Comparison of ENCODE assay signal across 8 cellular contexts in genomic region chr14:52729925-52730707, GRCh38.
DNase-seq lines count a peak whose midpoint lies in the region; ATAC-seq and FAIRE-seq lines count a peak whose summit lies in the region.

Gene STYX (plus strand): TSS chr14:52730166. CDS start chr14:52730475, 309 bp downstream.

- FAIRE-seq in HTR-8/SVneo (lab: Jason Lieb, UNC), result peak; percentile 100

- H3K36me3 Mint-ChIP-seq in effector memory CD8-positive, alpha-beta T cell (ENCODE audit: insufficient read depth), result peaks cover 69% of the 10 kb centered on the region
- H3K36me3 Mint-ChIP-seq in memory B cell, result peaks cover 15% of the 10 kb centered on the region

- peak; percentile 91 for ATAC-seq in GM21381 (IDR thresholded peaks at IDR 0.05; ENCODE audit: unreplicated experiment)
- ATAC-seq in effector memory CD8-positive, alpha-beta T cell (replicated peaks), result peak; percentile 91
- peak; percentile 93 for ATAC-seq in memory B cell (ENCODE audit: low read depth)

- H3K4me3 Mint-ChIP-seq in effector memory CD8-positive, alpha-beta T cell, result peak within 1 kb of the TSS; percentile 93 to 95
- peak within 1 kb of the TSS; percentile 87 for H3K4me3 Mint-ChIP-seq in memory B cell

- H3K9me3 Mint-ChIP-seq in effector memory CD8-positive, alpha-beta T cell, result no peaks in the 10 kb centered on the region
- H3K9me3 Mint-ChIP-seq in memory B cell, result no peaks in the 10 kb centered on the region

- H3K27me3 Mint-ChIP-seq in effector memory CD8-positive, alpha-beta T cell, result no peaks in the 10 kb centered on the region
- H3K27me3 Mint-ChIP-seq in memory B cell, result no peaks in the 10 kb centered on the region

- peaks cover 16 to 29% of the 10 kb centered on the region in 2 donors for H3K4me1 Mint-ChIP-seq in effector memory CD8-positive, alpha-beta T cell (ENCODE audit: low read depth in 2 of 2)
- peaks cover 11% of the 10 kb centered on the region for H3K4me1 Mint-ChIP-seq in memory B cell

- DNase-seq in COR-L47 (lab: John Stamatoyannopoulos, UW) (peak; percentile 98), HTR-8/SVneo (ENCODE audit: insufficient read length, low spot score) (peak; percentile 97), NOMO-1 treated with DMSO at 0.1 percent for 48 hours (lab: John Stamatoyannopoulos, UW; ENCODE audit: unreplicated experiment) (peak; percentile 95), memory B cell (ENCODE audit: low spot score in 2 of 2) (peak; percentile 82 to 94)
- DNase-seq in activated CD8-positive, alpha-beta memory T cell treated with anti-CD3 and anti-CD28 coated beads for 4 hours (ENCODE audit: low read depth in 2 of 2), result peak; percentile 95
- DNase-seq in effector memory CD8-positive, alpha-beta T cell, result peak; percentile 96 to 97 (median 96)
- DNase-seq in stimulated activated CD8-positive, alpha-beta memory T cell treated with anti-CD3 and anti-CD28 coated beads, Interleukin-12 subunit alpha, Interleukin-12 subunit beta, amount 100 ng/mL, for 1 hour (ENCODE audit: low read depth), result peak; percentile 94

- peak within 1 kb of the TSS; percentile 90 to 91 for H3K27ac Mint-ChIP-seq in effector memory CD8-positive, alpha-beta T cell
- peak within 1 kb of the TSS; percentile 91 for H3K27ac Mint-ChIP-seq in memory B cell

Comparison
In these comparisons a context has a peak if more than half of its experiments do, and no peak if none do; other contexts are left out.
1. Peak in every context shown above with its lines: DNase-seq and ATAC-seq.